8 cellular contexts compared by ENCODE assay signal in genomic region chr10:110610308-110610774, GRCh38. TPM values are rescaled to one million over a fixed set of nuclear protein-coding genes. Genes with fewer than 3 reads are reported as not detected.
A peak's percentile ranks its signal among the peaks of the same experiment; 100 is the strongest.
DNase-seq lines count a peak whose midpoint lies in the region; ATAC-seq and TF ChIP-seq lines count a peak whose summit lies in the region.

No MANE protein-coding gene starts in this region.

- no peak overlapping the region for H3K27ac ChIP-seq in RWPE2 (ENCODE audit: poor library complexity, severe bottlenecking)
- H3K27ac ChIP-seq in heart right ventricle = peak overlapping the region in 4 of 10 donors; percentile 27 to 39 (median 35)
- H3K27ac ChIP-seq in psoas muscle = peak overlapping the region; percentile 72

- intact Hi-C loops in activated CD4-positive, alpha-beta T cell treated with anti-CD3 and anti-CD28 coated beads for 36 hours (cut with DNase I, micrococcal nuclease) = loop anchor here (1.0 to 10.0 kb wide), 13 partner anchors 62 to 1534 kb away; no protein-coding TSS in a partner anchor
- intact Hi-C loops in heart right ventricle (cut with DNase I) = loop anchor here in 9 of 10 donors (2.0 to 10.0 kb wide), 9 partner anchors 62 to 984 kb away; partner anchors contain the start of gene PDCD4 (in 1 of the 9)
- intact Hi-C loops in psoas muscle (cut with DNase I) = loop anchor here (2.0 to 10.0 kb wide), 5 partner anchors 67 to 284 kb away; no protein-coding TSS in a partner anchor

- POLR2A ChIA-PET in activated CD4-positive, alpha-beta T cell treated with anti-CD3 and anti-CD28 coated beads for 36 hours (lab: Charles Lee) = no interaction called here

- no peak overlapping the region for H3K27ac Mint-ChIP-seq in activated CD4-positive, alpha-beta T cell treated with anti-CD3 and anti-CD28 coated beads for 36 hours

- peaks cover 20% of the 10 kb centered on the region for H3K36me3 ChIP-seq in RWPE2 (ENCODE audit: low read depth)
- H3K36me3 ChIP-seq in heart right ventricle = peaks cover 0 to 23% (median 10%) of the 10 kb centered on the region in 9 donors
- H3K36me3 ChIP-seq in psoas muscle (ENCODE audit: insufficient read depth in 1 of 2, low read depth in 1 of 2) = peaks cover 0 to 16% of the 10 kb centered on the region in 2 donors

- peaks cover 7% of the 10 kb centered on the region for H3K4me1 ChIP-seq in RWPE2 (ENCODE audit: insufficient read depth, poor library complexity, severe bottlenecking)
- H3K4me1 ChIP-seq in heart right ventricle = peaks cover 0 to 26% (median 4%) of the 10 kb centered on the region in 9 donors
- H3K4me1 ChIP-seq in psoas muscle = peaks cover 22% of the 10 kb centered on the region

- TF ChIP-seq CTCF in RWPE2 (IDR thresholded peaks at IDR 0.05; ENCODE audit: poor library complexity, severe bottlenecking) = peak; percentile 97
- TF ChIP-seq CTCF in heart right ventricle (IDR thresholded peaks at IDR 0.05) = peak; percentile 64 to 87 (median 83)
- peak; percentile 86 for TF ChIP-seq CTCF in psoas muscle (IDR thresholded peaks at IDR 0.05)

- no peaks in the 10 kb centered on the region for H3K36me3 Mint-ChIP-seq in activated CD4-positive, alpha-beta T cell treated with anti-CD3 and anti-CD28 coated beads for 36 hours (ENCODE audit: low read depth)

- no peak overlapping the region for H3K4me3 ChIP-seq in RWPE2 (ENCODE audit: severe bottlenecking)
- no peak overlapping the region for H3K4me3 ChIP-seq in heart right ventricle
- H3K4me3 ChIP-seq in psoas muscle = no peak overlapping the region

- no peaks in the 10 kb centered on the region for H3K27me3 ChIP-seq in RWPE2 (ENCODE audit: insufficient read depth, poor library complexity, severe bottlenecking)
- no peaks in the 10 kb centered on the region for H3K27me3 ChIP-seq in heart right ventricle
- no peaks in the 10 kb centered on the region for H3K27me3 ChIP-seq in psoas muscle (ENCODE audit: insufficient read depth in 3 of 3, low read length in 2 of 3)

- H3K27me3 Mint-ChIP-seq in activated CD4-positive, alpha-beta T cell treated with anti-CD3 and anti-CD28 coated beads for 36 hours = no peaks in the 10 kb centered on the region

- WGBS in heart right ventricle, 2 donors = 10 to 21% methylated on average over 3 of the region's 3 CpGs
- 8 to 10% (median 10%) methylated on average over 3 of the region's 3 CpGs for WGBS in psoas muscle, 3 donors

- ATAC-seq in activated CD4-positive, alpha-beta T cell treated with anti-CD3 and anti-CD28 coated beads for 36 hours = peak; percentile 16
- peak; percentile 59 for ATAC-seq in RWPE2 (ENCODE audit: low read depth)
- ATAC-seq in heart right ventricle = peak; percentile 39 to 70 (median 58)
- ATAC-seq in psoas muscle = peak; percentile 77 to 85 (median 80)
- no peak for ATAC-seq in GM18519 (IDR thresholded peaks at IDR 0.05; ENCODE audit: low FRiP score, unreplicated experiment)

- H3K9me3 Mint-ChIP-seq in activated CD4-positive, alpha-beta T cell treated with anti-CD3 and anti-CD28 coated beads for 36 hours (ENCODE audit: low read depth) = no peaks in the 10 kb centered on the region

- CTCF ChIA-PET in activated CD4-positive, alpha-beta T cell treated with anti-CD3 and anti-CD28 coated beads for 36 hours (lab: Charles Lee) = interaction anchor here (0.6 to 3.6 kb wide), 36 partner anchors 9 to 366 kb away, joined by 3 to 33 read pairs (median 4); no protein-coding TSS in a partner anchor

- DNase-seq in activated CD4-positive, alpha-beta T cell treated with anti-CD3 and anti-CD28 coated beads for 36 hours = peak; percentile 72
- no peak for DNase-seq in activated CD4-positive, alpha-beta T cell treated with anti-CD3 and anti-CD28 coated beads for 1 hour
- DNase-seq in LHCN-M2 (ENCODE audit: low read depth) = peak; percentile 49
- no peak for DNase-seq in RWPE2 (ENCODE audit: low spot score)
- peak; percentile 19 for DNase-seq in activated naive CD8-positive, alpha-beta T cell treated with anti-CD3 and anti-CD28 coated beads, Interleukin-2, amount 50 U/mL, for 16 hours (ENCODE audit: low read depth, low spot score)
- peak in 1 of 2 donors; percentile 66 for DNase-seq in heart right ventricle
- DNase-seq in psoas muscle = no peak

- no peaks in the 10 kb centered on the region for H3K9me3 ChIP-seq in RWPE2 (ENCODE audit: severe bottlenecking)
- H3K9me3 ChIP-seq in heart right ventricle = no peaks in the 10 kb centered on the region
- H3K9me3 ChIP-seq in psoas muscle = no peaks in the 10 kb centered on the region

- H3K4me1 Mint-ChIP-seq in activated CD4-positive, alpha-beta T cell treated with anti-CD3 and anti-CD28 coated beads for 36 hours = peaks cover 38% of the 10 kb centered on the region

- H3K4me3 Mint-ChIP-seq in activated CD4-positive, alpha-beta T cell treated with anti-CD3 and anti-CD28 coated beads for 36 hours = no peak overlapping the region

RNA-seq across cellular contexts. Expression of gene RBM20, which starts 33.8 kb away (rescaled TPM):
- under 1 TPM; 0.05 to 0.40 TPM for total RNA-seq in activated CD4-positive, alpha-beta T cell treated with anti-CD3 and anti-CD28 coated beads for 36 hours
- 0.51 and 0.57 TPM in 2 replicates for total RNA-seq in LHCN-M2 (2014; rRNA removed)
- polyA plus RNA-seq in LHCN-M2 (2012) = 0.50 TPM
- 100 to 1,000 TPM in 8 of 10 donors, 10 to 100 TPM in 2; 69.4 to 186 (median 145) TPM for total RNA-seq in heart right ventricle
- polyA plus RNA-seq in heart right ventricle = 10 to 100 TPM; 10.1 to 61.9 TPM
- total RNA-seq in psoas muscle = 10 to 100 TPM; 14.2 to 48.8 (median 25.1) TPM
- 10 to 100 TPM in 1 of 3 donors, 1 to 10 TPM in 2; 1.6 to 11.7 (median 6.7) TPM for polyA plus RNA-seq in psoas muscle

RNA-seq across cellular contexts. Expression of gene SMC3, which starts 42.8 kb away (rescaled TPM):
- 10 to 100 TPM; 76.8 to 83.5 TPM for total RNA-seq in activated CD4-positive, alpha-beta T cell treated with anti-CD3 and anti-CD28 coated beads for 36 hours
- total RNA-seq in LHCN-M2 (2014; rRNA removed) (34.8 and 44.7 TPM in 2 replicates), heart right ventricle (10 to 100 TPM; 18.1 to 23.5 (median 20.9) TPM), psoas muscle (10 to 100 TPM; 18.4 to 20.6 (median 19.5) TPM)
- polyA plus RNA-seq in LHCN-M2 (2012) = 12.4 TPM
- polyA plus RNA-seq in heart right ventricle (10 to 100 TPM; 11.1 to 14.3 TPM), psoas muscle (10 to 100 TPM; 15.3 to 25.3 (median 15.4) TPM)

Comparison
In these comparisons a context has a peak if more than half of its experiments do, and no peak if none do; other contexts are left out.
1. DNase-seq: peak in activated CD4-positive, alpha-beta T cell treated with anti-CD3 and anti-CD28 coated beads for 36 hours (single experiment), LHCN-M2 (single experiment) and activated naive CD8-positive, alpha-beta T cell treated with anti-CD3 and anti-CD28 coated beads, Interleukin-2, amount 50 U/mL, for 16 hours (single experiment); none in activated CD4-positive, alpha-beta T cell treated with anti-CD3 and anti-CD28 coated beads for 1 hour (single experiment), RWPE2 (single experiment) and psoas muscle (0 of 2).
2. Peak in every context shown above with its lines, with median percentiles within 50 percentile points of each other: CTCF ChIP-seq.